Comparison of ENCODE assay signal across 16 cellular contexts in genomic region chr5:137312060-137312459, GRCh38.
DNase-seq lines count a peak whose midpoint lies in the region; ATAC-seq and TF ChIP-seq lines count a peak whose summit lies in the region.
"Had no signal": no experiment of that assay in that cellular context is flagged by ENCODE, and none has a peak within 500 bp of the region (broad histone marks: within the 10 kb centered on the region; RNA-seq: fewer than 3 reads in every experiment).

No MANE protein-coding gene starts in this region.

- BruUV-seq in A673 (replicated peaks; lab: Mats Ljungman, UMichigan), result no TSS peak

- H3K27me3 Mint-ChIP-seq in activated CD4-positive, alpha-beta memory T cell treated with anti-CD3 and anti-CD28 coated beads for 36 hours, result peaks cover 9% of the 10 kb centered on the region

- H3K36me3 Mint-ChIP-seq in activated CD4-positive, alpha-beta memory T cell treated with anti-CD3 and anti-CD28 coated beads for 36 hours, result no peaks in the 10 kb centered on the region

- H3K27me3 ChIP-seq in A673 (replicated peaks; ENCODE audit: insufficient read depth, low read depth, low read length, poor library complexity) (no peaks in the 10 kb centered on the region), H7 (ENCODE audit: control insufficient read depth, insufficient read depth, low read length) (no peaks in the 10 kb centered on the region), NT2/D1 (ENCODE audit: insufficient read depth, insufficient read length) (no peaks in the 10 kb centered on the region), esophagus muscularis mucosa (no peaks in the 10 kb centered on the region), uterus (no peaks in the 10 kb centered on the region)

- CTCF ChIA-PET in A673 (lab: Charles Lee), result no interaction called here
- CTCF ChIA-PET in activated CD4-positive, alpha-beta memory T cell treated with anti-CD3 and anti-CD28 coated beads for 36 hours (lab: Charles Lee), result interaction anchor here (1.1 kb wide), 1 partner anchor 9 kb away, joined by 6 read pairs; no protein-coding TSS in a partner anchor

- H3K9me3 ChIP-seq in A673 (ENCODE audit: low read depth, low read length, poor library complexity, severe bottlenecking) (no peaks in the 10 kb centered on the region), NT2/D1 (ENCODE audit: insufficient read depth, low read length) (no peaks in the 10 kb centered on the region), esophagus muscularis mucosa (no peaks in the 10 kb centered on the region), uterus (no peaks in the 10 kb centered on the region)
- H3K9me3 ChIP-seq: A549, SK-N-SH had no signal

- POLR2A ChIA-PET in A673 (lab: Charles Lee; ENCODE audit: low non-redundant PET), result no interaction called here
- POLR2A ChIA-PET in activated CD4-positive, alpha-beta memory T cell treated with anti-CD3 and anti-CD28 coated beads for 36 hours (lab: Charles Lee), result no interaction called here

- H3K9ac ChIP-seq in NT2/D1 (ENCODE audit: insufficient read length, low read depth), result no peak overlapping the region
- H3K9ac ChIP-seq: SK-N-SH had no signal

- TF ChIP-seq CTCF in A673 (conservative IDR thresholded peaks at IDR 0.05; ENCODE audit: low read depth, low read length), result no peak
- no peak for TF ChIP-seq CTCF in esophagus muscularis mucosa (IDR thresholded peaks at IDR 0.05)
- no peak for TF ChIP-seq CTCF in uterus (IDR thresholded peaks at IDR 0.05)

- no peak for ATAC-seq in GM18873 (IDR thresholded peaks at IDR 0.05; ENCODE audit: low FRiP score, unreplicated experiment)
- ATAC-seq: A549, K562 had no signal

- 90% methylated on average over 2 of the region's 2 CpGs for WGBS in esophagus muscularis mucosa

- H3K36me3 ChIP-seq in A673 (ENCODE audit: insufficient read depth, low read length, poor library complexity, severe bottlenecking) (no peaks in the 10 kb centered on the region), H7 (replicated peaks; ENCODE audit: control insufficient read depth, insufficient read depth, low read length) (no peaks in the 10 kb centered on the region), NT2/D1 (ENCODE audit: insufficient read depth, insufficient read length, low read length) (no peaks in the 10 kb centered on the region), esophagus muscularis mucosa (no peaks in the 10 kb centered on the region), uterus (no peaks in the 10 kb centered on the region)

- H3K4me3 Mint-ChIP-seq in activated CD4-positive, alpha-beta memory T cell treated with anti-CD3 and anti-CD28 coated beads for 36 hours, result no peak overlapping the region
- H3K4me3 Mint-ChIP-seq: HFFc6 had no signal

- TF ChIP-seq POLR2A in esophagus muscularis mucosa (IDR thresholded peaks at IDR 0.05; ENCODE audit: low read depth), result no peak
- no peak for TF ChIP-seq POLR2A in uterus (IDR thresholded peaks at IDR 0.05)

- no peak for TF ChIP-seq EP300 in esophagus muscularis mucosa (IDR thresholded peaks at IDR 0.05)

- intact Hi-C loops in A673 (cut with micrococcal nuclease; ENCODE audit: unreplicated experiment), result no loop called here
- intact Hi-C loops in esophagus muscularis mucosa (cut with DNase I), result no loop called here
- intact Hi-C loops in activated CD4-positive, alpha-beta memory T cell treated with anti-CD3 and anti-CD28 coated beads for 36 hours (cut with micrococcal nuclease), result no loop called here
- intact Hi-C loops in uterus (cut with DNase I; ENCODE audit: low total_unique reads), result no loop called here

- no peak overlapping the region for H3K27ac Mint-ChIP-seq in activated CD4-positive, alpha-beta memory T cell treated with anti-CD3 and anti-CD28 coated beads for 36 hours

- H3K4me3 ChIP-seq in A673 (ENCODE audit: low read depth, low read length, poor library complexity, severe bottlenecking), result no peak overlapping the region
- H3K4me3 ChIP-seq in H7 (ENCODE audit: insufficient read depth, low read depth, low read length), result no peak overlapping the region
- H3K4me3 ChIP-seq in NT2/D1 (ENCODE audit: insufficient read length, low read depth), result no peak overlapping the region
- no peak overlapping the region for H3K4me3 ChIP-seq in esophagus muscularis mucosa
- no peak overlapping the region for H3K4me3 ChIP-seq in uterus
- H3K4me3 ChIP-seq: A549, K562 had no signal

- H3K27ac ChIP-seq in A673 (ENCODE audit: low read depth, low read length, poor library complexity, severe bottlenecking), result no peak overlapping the region
- no peak overlapping the region for H3K27ac ChIP-seq in esophagus muscularis mucosa (replicated peaks in 1 of 4)
- no peak overlapping the region for H3K27ac ChIP-seq in uterus

- H3K4me1 ChIP-seq in A673 (ENCODE audit: insufficient read depth, low read length, poor library complexity, severe bottlenecking) (peaks cover 2% of the 10 kb centered on the region), NT2/D1 (ENCODE audit: insufficient read depth, insufficient read length) (no peaks in the 10 kb centered on the region), esophagus muscularis mucosa (peaks cover 9 to 18% (median 10%) of the 10 kb centered on the region in 4 donors), uterus (no peaks in the 10 kb centered on the region)

- no peaks in the 10 kb centered on the region for H3K4me1 Mint-ChIP-seq in activated CD4-positive, alpha-beta memory T cell treated with anti-CD3 and anti-CD28 coated beads for 36 hours (ENCODE audit: low read depth)

- no peaks in the 10 kb centered on the region for H3K9me3 Mint-ChIP-seq in activated CD4-positive, alpha-beta memory T cell treated with anti-CD3 and anti-CD28 coated beads for 36 hours
- H3K9me3 Mint-ChIP-seq: HFFc6 had no signal

- DNase-seq in A673 (ENCODE audit: low spot score) (peak; percentile 30), H7 (peak; percentile 43), NT2/D1 (ENCODE audit: low read depth, low spot score) (peak; percentile 9), esophagus muscularis mucosa (ENCODE audit: extremely low spot score) (peak; percentile 64), uterus (no peak)
- DNase-seq in activated CD4-positive, alpha-beta memory T cell treated with anti-CD3 and anti-CD28 coated beads for 36 hours, result no peak
- DNase-seq: HFFc6; NCI-H1105; NCI-H2081 treated with DMSO at 0.1 percent for 48 hours; NCI-H510A treated with DMSO at 0.1 percent for 48 hours; NK-92 treated with Interleukin-12 subunit alpha and Interleukin-12 subunit beta, amount 100 ng/mL, for 24 hours; Right ventricle myocardium superior; SK-N-SH had no signal

Comparison
In these comparisons a context has a peak if more than half of its experiments do, and no peak if none do; other contexts are left out.
1. DNase-seq: peak in A673 (single experiment), H7 (single experiment), NT2/D1 (single experiment) and esophagus muscularis mucosa (single experiment); none in activated CD4-positive, alpha-beta memory T cell treated with anti-CD3 and anti-CD28 coated beads for 36 hours (single experiment) and uterus (0 of 2).